13 cellular contexts compared by ENCODE assay signal in genomic region chr12:1532367-1532752, GRCh38.
A peak's percentile ranks its signal among the peaks of the same experiment; 100 is the strongest.
DNase-seq lines count a peak whose midpoint lies in the region; ATAC-seq, FAIRE-seq and TF ChIP-seq lines count a peak whose summit lies in the region.
"Had no signal": no experiment of that assay in that cellular context is flagged by ENCODE, and none has a peak within 500 bp of the region (broad histone marks: within the 10 kb centered on the region; RNA-seq: fewer than 3 reads in every experiment).

No MANE protein-coding gene starts in this region.

- H3K4me1 ChIP-seq in hepatocyte (ENCODE audit: insufficient read depth): peaks cover 4% of the 10 kb centered on the region

- peaks cover 53% of the 10 kb centered on the region for H3K27me3 Mint-ChIP-seq in activated naive CD4-positive, alpha-beta T cell treated with anti-CD3 and anti-CD28 coated beads, Interleukin-2, amount 50 U/mL, for 24 hours
- peaks cover 91% of the 10 kb centered on the region for H3K27me3 Mint-ChIP-seq in activated naive CD4-positive, alpha-beta T cell treated with anti-CD3 and anti-CD28 coated beads, Interleukin-2, amount 10 ng/mL, durations not matched to agents 7 days and 5 days
- H3K27me3 Mint-ChIP-seq in T-cell: peaks cover 60 to 69% of the 10 kb centered on the region in 2 donors
- peaks cover 88% of the 10 kb centered on the region for H3K27me3 Mint-ChIP-seq in stimulated activated naive CD8-positive, alpha-beta T cell treated with anti-CD3 and anti-CD28 coated beads, Interleukin-15, amount 100 ng/mL, for 72 hours

- H3K9me3 ChIP-seq in hepatocyte (ENCODE audit: low read depth): no peaks in the 10 kb centered on the region
- H3K9me3 ChIP-seq: body of pancreas, stomach had no signal

- no peak overlapping the region for H3K27ac ChIP-seq in hepatocyte
- H3K27ac ChIP-seq: body of pancreas, C4-2B had no signal

- TF ChIP-seq POLR2A in GM12892 (IDR thresholded peaks at IDR 0.05; ENCODE audit: low read depth, low read length) (no peak), GM18505 (IDR thresholded peaks at IDR 0.05; ENCODE audit: borderline replicate concordance, extremely low read depth, insufficient read depth, insufficient read length) (no peak)

- ATAC-seq in T-cell (replicated peaks in 1 of 4) (no peak), GM18505 (IDR thresholded peaks at IDR 0.05; ENCODE audit: unreplicated experiment) (no peak)
- ATAC-seq in stimulated activated naive CD8-positive, alpha-beta T cell treated with anti-CD3 and anti-CD28 coated beads, Interleukin-15, amount 100 ng/mL, for 72 hours: no peak
- ATAC-seq: body of pancreas had no signal

- H3K9me3 Mint-ChIP-seq in activated naive CD4-positive, alpha-beta T cell treated with anti-CD3 and anti-CD28 coated beads, Interleukin-2, amount 50 U/mL, for 24 hours: no peaks in the 10 kb centered on the region
- no peaks in the 10 kb centered on the region for H3K9me3 Mint-ChIP-seq in activated naive CD4-positive, alpha-beta T cell treated with anti-CD3 and anti-CD28 coated beads, Interleukin-2, amount 10 ng/mL, durations not matched to agents 7 days and 5 days
- no peaks in the 10 kb centered on the region for H3K9me3 Mint-ChIP-seq in T-cell
- no peaks in the 10 kb centered on the region for H3K9me3 Mint-ChIP-seq in stimulated activated naive CD8-positive, alpha-beta T cell treated with anti-CD3 and anti-CD28 coated beads, Interleukin-15, amount 100 ng/mL, for 72 hours

- no peaks in the 10 kb centered on the region for H3K9me2 ChIP-seq in hepatocyte (replicated peaks; ENCODE audit: insufficient read depth)

- no peaks in the 10 kb centered on the region for H3K36me3 ChIP-seq in hepatocyte (replicated peaks; ENCODE audit: insufficient read depth, low read depth)
- H3K36me3 ChIP-seq: stomach had no signal

- WGBS in hepatocyte (ENCODE audit: low lambda C conversion rate, missing lambda C conversion rate): 89% methylated on average over 6 of the region's 6 CpGs

- FAIRE-seq in GM12892 (lab: Jason Lieb, UNC): no peak

- H3K36me3 Mint-ChIP-seq in activated naive CD4-positive, alpha-beta T cell treated with anti-CD3 and anti-CD28 coated beads, Interleukin-2, amount 50 U/mL, for 24 hours: peaks cover 2% of the 10 kb centered on the region
- H3K36me3 Mint-ChIP-seq in activated naive CD4-positive, alpha-beta T cell treated with anti-CD3 and anti-CD28 coated beads, Interleukin-2, amount 10 ng/mL, durations not matched to agents 7 days and 5 days: no peaks in the 10 kb centered on the region
- H3K36me3 Mint-ChIP-seq in T-cell: no peaks in the 10 kb centered on the region

- H3K27me3 ChIP-seq in hepatocyte: peaks cover 55% of the 10 kb centered on the region

- H3K4me3 Mint-ChIP-seq in activated naive CD4-positive, alpha-beta T cell treated with anti-CD3 and anti-CD28 coated beads, Interleukin-2, amount 50 U/mL, for 24 hours: peak overlapping the region; percentile 84
- H3K4me3 Mint-ChIP-seq in activated naive CD4-positive, alpha-beta T cell treated with anti-CD3 and anti-CD28 coated beads, Interleukin-2, amount 10 ng/mL, durations not matched to agents 7 days and 5 days: no peak overlapping the region
- peak overlapping the region; percentile 75 to 82 (median 77) for H3K4me3 Mint-ChIP-seq in T-cell
- H3K4me3 Mint-ChIP-seq in stimulated activated naive CD8-positive, alpha-beta T cell treated with anti-CD3 and anti-CD28 coated beads, Interleukin-15, amount 100 ng/mL, for 72 hours: peak overlapping the region; percentile 55 to 84

- H2AFZ ChIP-seq in hepatocyte: no peak overlapping the region

- peaks cover 41% of the 10 kb centered on the region for H3K4me1 Mint-ChIP-seq in activated naive CD4-positive, alpha-beta T cell treated with anti-CD3 and anti-CD28 coated beads, Interleukin-2, amount 50 U/mL, for 24 hours
- H3K4me1 Mint-ChIP-seq in activated naive CD4-positive, alpha-beta T cell treated with anti-CD3 and anti-CD28 coated beads, Interleukin-2, amount 10 ng/mL, durations not matched to agents 7 days and 5 days: peaks cover 32% of the 10 kb centered on the region
- peaks cover 36 to 40% (median 39%) of the 10 kb centered on the region in 3 donors for H3K4me1 Mint-ChIP-seq in T-cell
- peaks cover 45% of the 10 kb centered on the region for H3K4me1 Mint-ChIP-seq in stimulated activated naive CD8-positive, alpha-beta T cell treated with anti-CD3 and anti-CD28 coated beads, Interleukin-15, amount 100 ng/mL, for 72 hours

- H4K20me1 ChIP-seq in hepatocyte (ENCODE audit: insufficient read depth, poor library complexity, severe bottlenecking): no peaks in the 10 kb centered on the region

- POLR2A ChIA-PET in T-cell (lab: Charles Lee): interaction anchor here in 1 of 2 donors (0.6 kb wide), 1 partner anchor 70 kb away, joined by 14 read pairs; no protein-coding TSS in a partner anchor

- no peak for DNase-seq in activated naive CD4-positive, alpha-beta T cell treated with anti-CD3 and anti-CD28 coated beads, Interleukin-2, amount 10 ng/mL, durations not matched to agents 7 days and 5 days
- no peak for DNase-seq in T-cell
- DNase-seq in hepatocyte (ENCODE audit: low spot score): no peak
- DNase-seq in stimulated activated naive CD8-positive, alpha-beta T cell treated with anti-CD3 and anti-CD28 coated beads, Interleukin-15, amount 100 ng/mL, for 72 hours: no peak
- no peak for DNase-seq in CD1c-positive myeloid dendritic cell (ENCODE audit: extremely low spot score)
- DNase-seq in GM12892 (ENCODE audit: insufficient read length): no peak
- DNase-seq: body of pancreas, NCI-H1092 treated with DMSO at 0.1 percent for 48 hours, NCI-H774, stomach had no signal

- H3K79me2 ChIP-seq in hepatocyte: peaks cover 10% of the 10 kb centered on the region

- CTCF ChIA-PET in activated naive CD4-positive, alpha-beta T cell treated with anti-CD3 and anti-CD28 coated beads, Interleukin-2, amount 10 ng/mL, durations not matched to agents 7 days and 5 days (lab: Charles Lee): interaction anchor here (1.0 to 3.2 kb wide), 4 partner anchors 27 to 415 kb away, joined by 3 to 17 read pairs (median 6); no protein-coding TSS in a partner anchor
- CTCF ChIA-PET in T-cell (lab: Charles Lee): interaction anchor here in 1 of 2 donors (0.8 to 0.9 kb wide), 2 partner anchors 60 to 408 kb away, joined by 3 read pairs; no protein-coding TSS in a partner anchor

- peak overlapping the region; percentile 96 for H3K4me2 ChIP-seq in hepatocyte

- no peak for TF ChIP-seq CTCF in hepatocyte (IDR thresholded peaks at IDR 0.05; ENCODE audit: poor library complexity)

- H3K4me3 ChIP-seq in hepatocyte: no peak overlapping the region
- H3K4me3 ChIP-seq: body of pancreas had no signal

- H3K27ac Mint-ChIP-seq in activated naive CD4-positive, alpha-beta T cell treated with anti-CD3 and anti-CD28 coated beads, Interleukin-2, amount 50 U/mL, for 24 hours: peak overlapping the region; percentile 63
- H3K27ac Mint-ChIP-seq in activated naive CD4-positive, alpha-beta T cell treated with anti-CD3 and anti-CD28 coated beads, Interleukin-2, amount 10 ng/mL, durations not matched to agents 7 days and 5 days: no peak overlapping the region
- no peak overlapping the region for H3K27ac Mint-ChIP-seq in T-cell
- no peak overlapping the region for H3K27ac Mint-ChIP-seq in stimulated activated naive CD8-positive, alpha-beta T cell treated with anti-CD3 and anti-CD28 coated beads, Interleukin-15, amount 100 ng/mL, for 72 hours
